In the genomic region with DNA sequence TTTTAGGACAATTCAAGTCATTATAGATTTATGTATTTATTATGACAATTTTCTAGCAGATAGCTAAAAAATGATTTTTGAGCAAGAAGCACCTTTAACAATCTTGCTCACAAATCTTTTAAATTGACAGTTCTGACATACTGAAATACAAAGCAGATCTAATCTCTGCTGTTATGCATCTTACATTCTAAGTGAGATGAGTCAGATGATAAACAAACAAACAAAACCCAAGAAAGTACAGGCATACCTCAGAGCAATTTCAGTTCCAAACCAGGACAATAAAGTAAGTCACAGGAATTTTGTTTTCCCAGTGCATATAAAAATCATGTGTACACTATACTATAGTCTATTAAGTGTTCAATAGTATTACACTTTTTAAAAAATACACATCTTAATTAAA, we compare ENCODE assay signal across 24 cellular contexts.
DNase-seq lines count a peak whose midpoint lies in the region; ATAC-seq, FAIRE-seq and TF ChIP-seq lines count a peak whose summit lies in the region.
"Had no signal": no experiment of that assay in that cellular context is flagged by ENCODE, and none has a peak within 500 bp of the region (broad histone marks: within the 10 kb centered on the region; RNA-seq: fewer than 3 reads in every experiment).

No MANE protein-coding gene starts in this region.

- H3K56ac ChIP-seq in mesendoderm (ENCODE audit: low read length) = no peak overlapping the region

- H2AK5ac ChIP-seq in mesendoderm (ENCODE audit: low read length) = no peak overlapping the region

- H3K4ac ChIP-seq in mesendoderm (ENCODE audit: low read depth, low read length) = no peak overlapping the region

- DNase-seq in HCEC 1CT = peak; percentile 10
- peak; percentile 1 for DNase-seq in NCI-H460 (ENCODE audit: extremely low read depth, low read depth)
- DNase-seq in bronchial epithelial cell (ENCODE audit: low read depth) = peak; percentile 66
- DNase-seq in mesendoderm = peak; percentile 19
- DNase-seq in SHP77 treated with DMSO at 0.1 percent for 48 hours (lab: John Stamatoyannopoulos, UW) = no peak
- DNase-seq: ACHN, DMS79 treated with DMSO at 0.1 percent for 48 hours, H9, KBM-7, MG63, NCI-H1048, NCI-H1436, NCI-H1930, NCI-H526, SHP77, SK-N-SH, T-helper 1 cell had no signal

- no peak overlapping the region for H3K18ac ChIP-seq in mesendoderm (ENCODE audit: low read length)

- no peak overlapping the region for H4K8ac ChIP-seq in mesendoderm (ENCODE audit: low read depth, low read length)

- no peaks in the 10 kb centered on the region for H3K9me3 ChIP-seq in gastroesophageal sphincter
- H3K9me3 ChIP-seq: SK-N-SH had no signal

- H2BK5ac ChIP-seq in mesendoderm (ENCODE audit: low read length) = no peak overlapping the region

- H2BK15ac ChIP-seq in mesendoderm (replicated peaks; ENCODE audit: low read depth) = no peak overlapping the region

- H3K4me1 ChIP-seq in mesendoderm (ENCODE audit: control insufficient read depth, low read depth, low read length) (no peaks in the 10 kb centered on the region), gastroesophageal sphincter (no peaks in the 10 kb centered on the region)

- no peak overlapping the region for H2BK120ac ChIP-seq in mesendoderm (ENCODE audit: low read depth, low read length)

- TF ChIP-seq CTCF in bronchial epithelial cell (IDR thresholded peaks at IDR 0.05; ENCODE audit: insufficient read depth, low read length, severe bottlenecking) = no peak
- TF ChIP-seq CTCF in gastroesophageal sphincter (IDR thresholded peaks at IDR 0.05) = no peak

- no peaks in the 10 kb centered on the region for H3K79me2 ChIP-seq in mesendoderm (ENCODE audit: control insufficient read depth, insufficient read depth, low read length)

- H4K5ac ChIP-seq in mesendoderm (ENCODE audit: low read length) = no peak overlapping the region

- no peaks in the 10 kb centered on the region for H3K79me1 ChIP-seq in mesendoderm (ENCODE audit: low read length)

- no peak overlapping the region for H3K4me3 ChIP-seq in bronchial epithelial cell (ENCODE audit: low read depth, low read length)
- H3K4me3 ChIP-seq in mesendoderm (ENCODE audit: low read length) = no peak overlapping the region
- H3K4me3 ChIP-seq in gastroesophageal sphincter = no peak overlapping the region
- H3K4me3 ChIP-seq: MG63 had no signal

- no peak overlapping the region for H3K23ac ChIP-seq in mesendoderm (ENCODE audit: low read length)

- H3K36me3 ChIP-seq in bronchial epithelial cell (ENCODE audit: control insufficient read depth, insufficient read depth, low read length) (no peaks in the 10 kb centered on the region), mesendoderm (ENCODE audit: control insufficient read depth, insufficient read depth, low read length) (no peaks in the 10 kb centered on the region), gastroesophageal sphincter (no peaks in the 10 kb centered on the region)
- H3K36me3 ChIP-seq: MG63 had no signal

- no peak overlapping the region for H3K9ac ChIP-seq in mesendoderm (ENCODE audit: low read length)
- H3K9ac ChIP-seq: SK-N-SH had no signal

- H3K27me3 ChIP-seq in bronchial epithelial cell (ENCODE audit: control insufficient read depth, insufficient read depth, low read length) (no peaks in the 10 kb centered on the region), mesendoderm (ENCODE audit: insufficient read depth, low read length, poor library complexity) (no peaks in the 10 kb centered on the region), gastroesophageal sphincter (no peaks in the 10 kb centered on the region)
- H3K27me3 ChIP-seq: MG63 had no signal

- H3K4me2 ChIP-seq in mesendoderm (ENCODE audit: low read length) = no peak overlapping the region
- H3K4me2 ChIP-seq: SK-N-SH had no signal

- TF ChIP-seq EP300 in gastroesophageal sphincter (IDR thresholded peaks at IDR 0.05) = no peak

- no peak overlapping the region for H3K27ac ChIP-seq in mesendoderm (ENCODE audit: low read depth, low read length)
- H3K27ac ChIP-seq in gastroesophageal sphincter = no peak overlapping the region
- H3K27ac ChIP-seq: C4-2B had no signal

- no peak for TF ChIP-seq POLR2A in gastroesophageal sphincter (IDR thresholded peaks at IDR 0.05)

- no peak for FAIRE-seq in bronchial epithelial cell (lab: Jason Lieb, UNC)
- FAIRE-seq: D721Med, G401.6, HepG2, RCC 7860 had no signal

- ATAC-seq in gastroesophageal sphincter (no peak), HG02840 (IDR thresholded peaks at IDR 0.05; ENCODE audit: low FRiP score, unreplicated experiment) (no peak)
- ATAC-seq: HepG2 had no signal
